11 cellular contexts compared by ENCODE assay signal in the genomic region with DNA sequence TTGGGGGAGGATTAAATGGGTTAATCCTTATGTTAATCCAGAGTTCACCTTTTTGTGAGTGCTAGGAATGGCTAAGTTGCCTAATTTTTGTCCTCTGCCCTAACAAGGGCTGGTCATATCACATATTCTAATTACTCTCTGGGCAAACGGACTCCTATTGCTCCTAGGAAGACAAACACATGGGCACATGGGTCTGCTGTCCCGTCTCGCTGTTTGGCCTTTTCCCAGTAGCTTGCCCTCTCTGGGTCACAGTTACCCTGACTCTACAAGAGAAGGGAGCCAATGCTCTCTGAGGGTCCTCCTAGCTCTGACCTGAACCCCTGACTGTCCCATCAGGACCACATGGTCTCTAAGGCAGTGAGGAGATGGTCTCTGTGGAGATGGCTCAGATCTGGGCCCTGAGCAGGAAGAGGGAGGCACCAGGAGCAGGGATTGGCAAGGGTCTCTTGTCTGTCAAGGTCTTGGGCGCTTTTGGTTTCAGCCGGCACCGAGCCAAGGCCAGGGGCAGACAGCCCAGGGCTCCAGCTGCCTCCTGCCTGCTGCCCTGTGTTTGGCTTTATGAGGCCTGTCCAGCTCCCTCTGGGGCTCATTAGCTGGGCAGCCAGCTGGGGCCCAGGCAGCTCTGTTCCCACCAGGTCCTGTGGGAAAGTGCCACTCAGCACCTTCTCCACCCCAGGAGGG.
A peak's percentile ranks its signal among the peaks of the same experiment; 100 is the strongest.
DNase-seq lines count a peak whose midpoint lies in the region; ATAC-seq and TF ChIP-seq lines count a peak whose summit lies in the region.
"Had no signal": no experiment of that assay in that cellular context is flagged by ENCODE, and none has a peak within 500 bp of the region (broad histone marks: within the 10 kb centered on the region; RNA-seq: fewer than 3 reads in every experiment).

No MANE protein-coding gene starts in this region.

- no peak overlapping the region for H3K4me3 ChIP-seq in fibroblast of the aortic adventitia (ENCODE audit: low read depth, low read length)
- H3K4me3 ChIP-seq in neuronal stem cell (ENCODE audit: low read length in 2 of 2), result no peak overlapping the region

- H3K9me3 ChIP-seq in neuronal stem cell (replicated peaks in 1 of 2; ENCODE audit: control insufficient read depth in 2 of 2, insufficient read depth in 1 of 2, low read depth in 1 of 2, low read length in 2 of 2), result no peaks in the 10 kb centered on the region

- H2AK5ac ChIP-seq in neuronal stem cell (ENCODE audit: low read depth, low read length), result peak overlapping the region; percentile 26

- no peak overlapping the region for H2BK15ac ChIP-seq in neuronal stem cell (ENCODE audit: low read length)

- no CpG with 5 or more reads among the region's 6 CpGs for WGBS in neuronal stem cell (ENCODE audit: extremely low coverage in 2 of 2, insufficient read length in 2 of 2, insufficient replicate concordance in 1 of 2), 2 donors

- H2BK5ac ChIP-seq in neuronal stem cell (ENCODE audit: low read length), result peak overlapping the region; percentile 5

- H3K23ac ChIP-seq in neuronal stem cell (ENCODE audit: low read depth, low read length, poor library complexity), result no peak overlapping the region

- H3K27ac ChIP-seq in neuronal stem cell (replicated peaks; ENCODE audit: low read length), result no peak overlapping the region

- H3K27me3 ChIP-seq in neuronal stem cell (ENCODE audit: control insufficient read depth in 3 of 3, insufficient read depth in 3 of 3, low read depth in 1 of 3, low read length in 3 of 3), result no peaks in the 10 kb centered on the region

- no peak overlapping the region for H4K8ac ChIP-seq in neuronal stem cell (ENCODE audit: low read depth, low read length)

- TF ChIP-seq CTCF in AG09319 (IDR thresholded peaks at IDR 0.05; ENCODE audit: low read depth, low read length) (peak; percentile 12), fibroblast of the aortic adventitia (IDR thresholded peaks at IDR 0.05; ENCODE audit: insufficient read depth, low read length) (no peak)

- H3K9ac ChIP-seq in neuronal stem cell (ENCODE audit: low read depth, low read length, poor library complexity), result no peak overlapping the region

- no peaks in the 10 kb centered on the region for H3K36me3 ChIP-seq in neuronal stem cell (replicated peaks in 1 of 2; ENCODE audit: control insufficient read depth in 2 of 2, insufficient read depth in 2 of 2, low read length in 2 of 2)

- ATAC-seq in GM21381 (IDR thresholded peaks at IDR 0.05; ENCODE audit: unreplicated experiment) (no peak), HG03196 (IDR thresholded peaks at IDR 0.05; ENCODE audit: unreplicated experiment) (no peak), HG03354 (IDR thresholded peaks at IDR 0.05; ENCODE audit: poor library complexity, severe bottlenecking, unreplicated experiment) (no peak), GM21619 (IDR thresholded peaks at IDR 0.05; ENCODE audit: unreplicated experiment) (no peak)

- no peak overlapping the region for H3K4ac ChIP-seq in neuronal stem cell (ENCODE audit: low read length)

- peak overlapping the region; percentile 31 for H2AFZ ChIP-seq in neuronal stem cell (ENCODE audit: low read length)

- H3K14ac ChIP-seq in neuronal stem cell (ENCODE audit: low read length), result no peak overlapping the region

- no peak overlapping the region for H3K4me2 ChIP-seq in neuronal stem cell (ENCODE audit: insufficient read depth, low read length, poor library complexity, severe bottlenecking)

- no peaks in the 10 kb centered on the region for H3K79me1 ChIP-seq in neuronal stem cell (ENCODE audit: low read depth, low read length)

- no peak overlapping the region for H2BK12ac ChIP-seq in neuronal stem cell (ENCODE audit: low read length)

- peaks cover 16 to 64% of the 10 kb centered on the region in 2 donors for H3K4me1 ChIP-seq in neuronal stem cell (ENCODE audit: control insufficient read depth in 2 of 2, insufficient read depth in 1 of 2, low read depth in 1 of 2, low read length in 2 of 2)

- peak overlapping the region; percentile 31 for H3K18ac ChIP-seq in neuronal stem cell (ENCODE audit: low read length)

- DNase-seq in AG09319 (ENCODE audit: extremely low read depth, low read depth) (no peak), NCI-H446 treated with DMSO at 0.1 percent for 48 hours (lab: John Stamatoyannopoulos, UW) (peak; percentile 96), fibroblast of the aortic adventitia (ENCODE audit: low read depth) (peak; percentile 60), neuronal stem cell (ENCODE audit: low spot score) (no peak)
- DNase-seq: AML-193, NCI-H82, T1000 had no signal

- no peak overlapping the region for H2BK120ac ChIP-seq in neuronal stem cell (ENCODE audit: low read depth, low read length)

- H4K91ac ChIP-seq in neuronal stem cell (ENCODE audit: low read depth, low read length, poor library complexity), result no peak overlapping the region

Comparison
In these comparisons a context has a peak if more than half of its experiments do, and no peak if none do; other contexts are left out.
1. DNase-seq: peak in NCI-H446 treated with DMSO at 0.1 percent for 48 hours (single experiment) and fibroblast of the aortic adventitia (single experiment); none in AG09319 (single experiment) and neuronal stem cell (single experiment).